Comparison of ENCODE assay signal across 1 cellular context in the genomic region with DNA sequence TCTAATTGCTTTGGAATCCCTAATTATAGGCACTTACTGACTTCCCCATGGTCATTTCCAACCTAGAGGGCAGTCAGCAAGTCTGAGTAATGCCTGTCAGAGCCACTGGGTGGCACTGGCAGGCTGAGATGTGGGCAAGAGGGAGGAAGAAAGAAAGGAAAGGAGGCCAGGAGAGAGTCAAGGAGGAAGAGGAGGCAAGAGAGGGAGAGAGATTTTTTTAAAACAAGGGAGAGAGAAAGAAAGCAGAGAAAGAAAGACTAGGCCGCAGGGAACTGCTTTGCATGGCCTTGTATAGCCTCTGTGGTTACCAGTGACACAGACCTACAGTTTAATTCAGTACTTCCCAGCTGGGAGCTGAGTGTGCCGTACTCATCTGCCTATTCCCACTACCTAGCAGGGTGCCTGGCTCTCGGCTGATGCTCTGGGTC.
TF ChIP-seq lines count a peak whose summit lies in the region.

No MANE protein-coding gene starts in this region.

TF ChIP-seq in GM12878, 131 proteins besides CTCF, POLR2A, EP300 and RAD21 (continued from another document):
- TF ChIP-seq BCLAF1 (IDR thresholded peaks at IDR 0.05) (no peak), GABPA (IDR thresholded peaks at IDR 0.05; ENCODE audit: low read depth) (no peak), EED (IDR thresholded peaks at IDR 0.05; ENCODE audit: low read depth) (0 out of 2 replicates have a peak, but pooled peaks have one; percentile 34), SMC3 (IDR thresholded peaks at IDR 0.05; ENCODE audit: borderline replicate concordance, low read length) (peak; percentile 96), FOXM1 (IDR thresholded peaks at IDR 0.05; ENCODE audit: low read depth, low read length) (peak; percentile 45; the same call in 1 of the 2 replicates)
- TF ChIP-seq, protein P1, sequence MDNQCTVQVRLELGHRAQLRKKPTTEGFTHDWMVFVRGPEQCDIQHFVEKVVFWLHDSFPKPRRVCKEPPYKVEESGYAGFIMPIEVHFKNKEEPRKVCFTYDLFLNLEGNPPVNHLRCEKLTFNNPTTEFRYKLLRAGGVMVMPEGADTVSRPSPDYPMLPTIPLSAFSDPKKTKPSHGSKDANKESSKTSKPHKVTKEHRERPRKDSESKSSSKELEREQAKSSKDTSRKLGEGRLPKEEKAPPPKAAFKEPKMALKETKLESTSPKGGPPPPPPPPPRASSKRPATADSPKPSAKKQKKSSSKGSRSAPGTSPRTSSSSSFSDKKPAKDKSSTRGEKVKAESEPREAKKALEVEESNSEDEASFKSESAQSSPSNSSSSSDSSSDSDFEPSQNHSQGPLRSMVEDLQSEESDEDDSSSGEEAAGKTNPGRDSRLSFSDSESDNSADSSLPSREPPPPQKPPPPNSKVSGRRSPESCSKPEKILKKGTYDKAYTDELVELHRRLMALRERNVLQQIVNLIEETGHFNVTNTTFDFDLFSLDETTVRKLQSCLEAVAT (IDR thresholded peaks at IDR 0.05), result peak; percentile 69
